8 cellular contexts compared by ENCODE assay signal in the genomic region with DNA sequence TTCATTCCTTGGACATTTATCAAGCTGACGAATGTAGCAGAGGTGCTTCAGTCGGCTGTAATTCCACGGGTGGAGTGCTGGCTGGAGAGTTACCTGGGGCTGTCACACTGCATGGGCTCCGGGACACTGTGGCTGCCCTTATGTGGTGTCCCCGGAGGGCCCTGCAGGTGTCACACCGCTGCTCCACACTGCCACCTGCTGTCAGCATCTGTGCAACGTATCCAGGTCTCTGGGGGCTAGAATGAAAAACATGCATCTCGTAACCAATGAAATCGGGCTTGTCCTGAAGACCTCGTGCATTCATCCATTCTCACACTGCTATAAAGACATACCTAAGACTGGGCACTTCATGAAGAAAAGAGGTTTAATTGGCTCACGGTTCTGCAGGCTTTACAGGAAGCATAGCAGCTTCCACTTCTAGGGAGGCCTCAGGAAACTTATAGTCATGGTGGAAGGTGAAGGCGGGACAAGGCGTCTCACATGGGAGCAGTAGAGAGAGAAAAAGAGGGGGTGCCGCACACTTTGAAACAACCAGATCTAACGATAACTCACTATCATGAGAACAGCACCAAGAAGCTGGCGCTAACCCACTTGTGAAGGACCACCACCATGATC. TPM values are rescaled to one million over a fixed set of nuclear protein-coding genes. Genes with fewer than 3 reads are reported as not detected.
DNase-seq lines count a peak whose midpoint lies in the region; ATAC-seq and TF ChIP-seq lines count a peak whose summit lies in the region.

No MANE protein-coding gene starts in this region.

- H3K4me1 Mint-ChIP-seq in CD4-positive, alpha-beta T cell (ENCODE audit: low read depth), result peaks cover 19% of the 10 kb centered on the region
- H3K4me1 Mint-ChIP-seq in activated T-cell treated with anti-CD3 and anti-CD28 coated beads, Interleukin-2, amount 50 U/mL, for 72 hours (ENCODE audit: low read depth), result peaks cover 26% of the 10 kb centered on the region
- H3K4me1 Mint-ChIP-seq in osteocyte (ENCODE audit: unreplicated experiment), result peaks cover 3% of the 10 kb centered on the region

- POLR2A ChIA-PET in CD4-positive, alpha-beta T cell (lab: Charles Lee), result no interaction called here
- POLR2A ChIA-PET in PC-9 (lab: Charles Lee; ENCODE audit: unreplicated experiment), result no interaction called here

- H3K4me3 Mint-ChIP-seq in CD4-positive, alpha-beta T cell, result no peak overlapping the region
- H3K4me3 Mint-ChIP-seq in activated T-cell treated with anti-CD3 and anti-CD28 coated beads, Interleukin-2, amount 50 U/mL, for 72 hours, result no peak overlapping the region
- no peak overlapping the region for H3K4me3 Mint-ChIP-seq in osteocyte (ENCODE audit: unreplicated experiment)

- no TSS peak for BruUV-seq in PC-9 (replicated peaks; lab: Mats Ljungman, UMichigan)

- H3K4me3 ChIP-seq in HFF-Myc (replicated peaks; ENCODE audit: low read depth, low read length), result no peak overlapping the region
- H3K4me3 ChIP-seq in PC-9, result no peak overlapping the region
- H3K4me3 ChIP-seq in foreskin fibroblast (ENCODE audit: low read depth in 1 of 2, low read length in 2 of 2), result no peak overlapping the region
- no peak overlapping the region for H3K4me3 ChIP-seq in tibial nerve

- intact Hi-C loops in CD4-positive, alpha-beta T cell (cut with DNase I, micrococcal nuclease), result loop anchor here (1.0 to 10.0 kb wide), 10 partner anchors 42 to 1142 kb away; partner anchors contain the start of genes COL6A1 (in 1 of the 2), LRRC3 (in 1 of the 2) and PCBP3 (in 1 of the 2)
- intact Hi-C loops in PC-9 (cut with micrococcal nuclease; ENCODE audit: unreplicated experiment), result loop anchor here (2.0 to 10.0 kb wide), 3 partner anchors 152 to 456 kb away; no protein-coding TSS in a partner anchor

- peak; percentile 87 for TF ChIP-seq CTCF in CD4-positive, alpha-beta T cell (IDR thresholded peaks at IDR 0.05)
- TF ChIP-seq CTCF in HFF-Myc (IDR thresholded peaks at IDR 0.05; ENCODE audit: low read depth, low read length, missing control alignments) (peak; percentile 92), PC-9 (conservative IDR thresholded peaks at IDR 0.05) (peak; percentile 77), foreskin fibroblast (IDR thresholded peaks at IDR 0.05; ENCODE audit: low read depth, low read length) (peak; percentile 90), osteocyte (IDR thresholded peaks at IDR 0.05) (peak; percentile 86), tibial nerve (IDR thresholded peaks at IDR 0.05) (peak; percentile 63 to 86 (median 80))

- TF ChIP-seq POLR2A in tibial nerve (IDR thresholded peaks at IDR 0.05), result no peak

- H3K4me1 ChIP-seq in PC-9 (replicated peaks; ENCODE audit: insufficient read depth), result no peaks in the 10 kb centered on the region
- H3K4me1 ChIP-seq in tibial nerve, result no peaks in the 10 kb centered on the region

- H3K27ac ChIP-seq in CD4-positive, alpha-beta T cell (ENCODE audit: low read depth, low read length), result no peak overlapping the region
- no peak overlapping the region for H3K27ac ChIP-seq in PC-9
- H3K27ac ChIP-seq in tibial nerve, result no peak overlapping the region

- H3K79me2 ChIP-seq in PC-9 (ENCODE audit: low read depth), result no peaks in the 10 kb centered on the region

- peak; percentile 65 for ATAC-seq in CD4-positive, alpha-beta T cell (ENCODE audit: poor library complexity)
- ATAC-seq in activated T-cell treated with anti-CD3 and anti-CD28 coated beads, Interleukin-2, amount 50 U/mL, for 72 hours (replicated peaks in 1 of 2), result peak; percentile 60 to 65

- no peaks in the 10 kb centered on the region for H3K27me3 ChIP-seq in CD4-positive, alpha-beta T cell (ENCODE audit: control insufficient read depth, insufficient read depth, low read length)
- peaks cover 40% of the 10 kb centered on the region for H3K27me3 ChIP-seq in PC-9 (ENCODE audit: insufficient read depth, low read depth)
- H3K27me3 ChIP-seq in tibial nerve, result peaks cover 0 to 26% of the 10 kb centered on the region in 2 donors

- no peaks in the 10 kb centered on the region for H3K27me3 Mint-ChIP-seq in CD4-positive, alpha-beta T cell
- H3K27me3 Mint-ChIP-seq in activated T-cell treated with anti-CD3 and anti-CD28 coated beads, Interleukin-2, amount 50 U/mL, for 72 hours (ENCODE audit: low read depth), result no peaks in the 10 kb centered on the region
- peaks cover 29% of the 10 kb centered on the region for H3K27me3 Mint-ChIP-seq in osteocyte (ENCODE audit: unreplicated experiment)

- H3K9me3 ChIP-seq in CD4-positive, alpha-beta T cell (ENCODE audit: control insufficient read depth, low read length), result no peaks in the 10 kb centered on the region
- H3K9me3 ChIP-seq in PC-9 (ENCODE audit: insufficient read depth, low read depth) (no peaks in the 10 kb centered on the region), tibial nerve (peaks cover 0 to 11% (median 0%) of the 10 kb centered on the region in 4 donors)

- H4K20me1 ChIP-seq in PC-9 (ENCODE audit: insufficient read depth), result no peaks in the 10 kb centered on the region

- CTCF ChIA-PET in CD4-positive, alpha-beta T cell (lab: Charles Lee), result interaction anchor here (1.0 to 2.4 kb wide), 6 partner anchors 8 to 223 kb away, joined by 3 to 10 read pairs (median 4); no protein-coding TSS in a partner anchor
- CTCF ChIA-PET in PC-9 (lab: Charles Lee), result no interaction called here

- H3K36me3 Mint-ChIP-seq in CD4-positive, alpha-beta T cell (ENCODE audit: low read depth), result no peaks in the 10 kb centered on the region
- peaks cover 0 to 5% of the 10 kb centered on the region in 2 donors for H3K36me3 Mint-ChIP-seq in activated T-cell treated with anti-CD3 and anti-CD28 coated beads, Interleukin-2, amount 50 U/mL, for 72 hours (ENCODE audit: insufficient read depth in 2 of 2)
- H3K36me3 Mint-ChIP-seq in osteocyte (ENCODE audit: unreplicated experiment), result no peaks in the 10 kb centered on the region

- H3K4me2 ChIP-seq in PC-9, result no peak overlapping the region

- H3K27ac Mint-ChIP-seq in CD4-positive, alpha-beta T cell, result peak overlapping the region; percentile 67
- H3K27ac Mint-ChIP-seq in activated T-cell treated with anti-CD3 and anti-CD28 coated beads, Interleukin-2, amount 50 U/mL, for 72 hours, result no peak overlapping the region
- H3K27ac Mint-ChIP-seq in osteocyte (ENCODE audit: unreplicated experiment), result no peak overlapping the region

- H3K9me2 ChIP-seq in PC-9 (ENCODE audit: insufficient read depth), result no peaks in the 10 kb centered on the region

- no peaks in the 10 kb centered on the region for H3F3A ChIP-seq in PC-9 (ENCODE audit: insufficient read depth, low read depth)

- peak; percentile 79 to 91 (median 84) for DNase-seq in CD4-positive, alpha-beta T cell
- no peak for DNase-seq in HFF-Myc (ENCODE audit: extremely low read depth, low read depth)
- DNase-seq in PC-9, result peak in 1 of 2 experiments; percentile 61
- peak; percentile 87 to 88 for DNase-seq in activated T-cell treated with anti-CD3 and anti-CD28 coated beads, Interleukin-2, amount 50 U/mL, for 72 hours
- DNase-seq in foreskin fibroblast, result peak in 1 of 2 donors; percentile 68
- no peak for DNase-seq in osteocyte (ENCODE audit: extremely low spot score, unreplicated experiment)
- peak; percentile 50 to 73 for DNase-seq in tibial nerve (ENCODE audit: low spot score in 2 of 2)
- DNase-seq in dedifferentiated amniotic fluid mesenchymal stem cell (ENCODE audit: extremely low spot score), result no peak

- no peak for TF ChIP-seq EP300 in tibial nerve (IDR thresholded peaks at IDR 0.05)

- H3K36me3 ChIP-seq in PC-9 (ENCODE audit: low read depth) (no peaks in the 10 kb centered on the region), tibial nerve (no peaks in the 10 kb centered on the region)

- no peak overlapping the region for H2AFZ ChIP-seq in PC-9

- 39 to 42% methylated on average over 16 of the region's 16 CpGs for WGBS in tibial nerve, 2 donors

- no peaks in the 10 kb centered on the region for H3K9me3 Mint-ChIP-seq in CD4-positive, alpha-beta T cell
- H3K9me3 Mint-ChIP-seq in activated T-cell treated with anti-CD3 and anti-CD28 coated beads, Interleukin-2, amount 50 U/mL, for 72 hours, result peaks cover 2 to 4% of the 10 kb centered on the region in 2 donors
- peaks cover 9% of the 10 kb centered on the region for H3K9me3 Mint-ChIP-seq in osteocyte (ENCODE audit: unreplicated experiment)

RNA-seq across cellular contexts. Expression of gene PCBP3, which starts 46.7 kb away (rescaled TPM):
- total RNA-seq in CD4-positive, alpha-beta T cell, result 1 to 10 TPM; 3.4 to 3.8 TPM
- total RNA-seq in PC-9 (2021) (0.65 TPM in 1 of 2 replicates, not detected in the other), osteocyte (7.6 and 9.0 TPM in 2 replicates), tibial nerve (10 to 100 TPM in 2 of 4 donors, 1 to 10 TPM in 2; 4.2 to 13.4 (median 9.6) TPM)
- total RNA-seq in activated T-cell treated with anti-CD3 and anti-CD28 coated beads, Interleukin-2, amount 50 U/mL, for 72 hours, result 10 to 100 TPM; 20.2 to 24.1 TPM

RNA-seq across cellular contexts. Expression of gene SLC19A1, which starts 54.6 kb away (rescaled TPM):
- total RNA-seq in CD4-positive, alpha-beta T cell, result 10 to 100 TPM; 11.5 to 12.0 TPM
- 22.6 and 25.0 TPM in 2 replicates for total RNA-seq in PC-9 (2021)
- 10 to 100 TPM; 30.4 to 40.1 TPM for total RNA-seq in activated T-cell treated with anti-CD3 and anti-CD28 coated beads, Interleukin-2, amount 50 U/mL, for 72 hours
- total RNA-seq in osteocyte, result 11.0 and 14.4 TPM in 2 replicates
- 10 to 100 TPM in 3 of 4 donors, 1 to 10 TPM in 1; 3.3 to 27.9 (median 11.4) TPM for total RNA-seq in tibial nerve

Comparison
In these comparisons a context has a peak if more than half of its experiments do, and no peak if none do; other contexts are left out.
1. DNase-seq: peak in CD4-positive, alpha-beta T cell (10 of 10), activated T-cell treated with anti-CD3 and anti-CD28 coated beads, Interleukin-2, amount 50 U/mL, for 72 hours (2 of 2) and tibial nerve (2 of 2); none in HFF-Myc (single experiment), osteocyte (single experiment) and dedifferentiated amniotic fluid mesenchymal stem cell (single experiment).
2. Peak in every context shown above with its lines, with median percentiles within 50 percentile points of each other: CTCF ChIP-seq.